22 cellular contexts compared by ENCODE assay signal in genomic region chr22:46357711-46358505, GRCh38.
"Had no signal": no experiment of that assay in that cellular context is flagged by ENCODE, and none has a peak within 500 bp of the region (broad histone marks: within the 10 kb centered on the region; RNA-seq: fewer than 3 reads in every experiment).

No MANE protein-coding gene starts in this region.

- H3K27me3 Mint-ChIP-seq: activated CD4-positive, alpha-beta T cell treated with anti-CD3 and anti-CD28 coated beads, Interleukin-2, amount 10 ng/mL, durations not matched to agents 7 days and 5 days; activated naive CD8-positive, alpha-beta T cell; naive B cell had no signal

- DNase-seq: activated CD4-positive, alpha-beta T cell treated with anti-CD3 and anti-CD28 coated beads, Interleukin-2, amount 10 ng/mL, durations not matched to agents 7 days and 5 days; activated CD8-positive, alpha-beta memory T cell treated with anti-CD3 and anti-CD28 coated beads, Interleukin-2, amount 50 U/mL, for 48 hours; activated CD8-positive, alpha-beta T cell treated with anti-CD3 and anti-CD28 coated beads, Interleukin-2, amount 10 ng/mL, durations not matched to agents 7 days and 5 days; activated effector memory CD4-positive, alpha-beta T cell treated with Interleukin-2 at 50 U/mL for 16 hours; activated T-cell treated with anti-CD3 and anti-CD28 coated beads, Interleukin-2, amount 50 U/mL, for 48 hours; amniotic stem cell; caudate nucleus; dorsolateral prefrontal cortex; mesenchymal stem cell; naive B cell; sigmoid colon; stimulated activated CD4-positive, alpha-beta T cell treated with anti-CD3 and anti-CD28 coated beads, Interleukin-4, amount 100 ng/mL, for 24 hours; T1000 had no signal

- H3K4me3 ChIP-seq: dorsolateral prefrontal cortex, left lung, mucosa of descending colon, neural progenitor cell, ovary, sigmoid colon, thoracic aorta had no signal

- H3K9ac ChIP-seq: neural progenitor cell had no signal

- H3K36me3 ChIP-seq: neural progenitor cell, ovary had no signal

- H3K27me3 ChIP-seq: dorsolateral prefrontal cortex, left lung, neural progenitor cell, ovary, sigmoid colon had no signal

- H3K36me3 Mint-ChIP-seq: activated naive CD8-positive, alpha-beta T cell had no signal

- H2AFZ ChIP-seq: neural progenitor cell had no signal

- H3K27ac Mint-ChIP-seq: activated CD4-positive, alpha-beta T cell treated with anti-CD3 and anti-CD28 coated beads, Interleukin-2, amount 10 ng/mL, durations not matched to agents 7 days and 5 days; activated CD8-positive, alpha-beta T cell treated with anti-CD3 and anti-CD28 coated beads, Interleukin-2, amount 10 ng/mL, durations not matched to agents 7 days and 5 days; activated naive CD8-positive, alpha-beta T cell; neural progenitor cell; stimulated activated effector memory CD8-positive, alpha-beta T cell treated with anti-CD3 and anti-CD28 coated beads, Interleukin-12 subunit alpha, Interleukin-12 subunit beta, amount 100 ng/mL, for 72 hours had no signal

- H3K9me3 Mint-ChIP-seq: activated CD4-positive, alpha-beta T cell treated with anti-CD3 and anti-CD28 coated beads, Interleukin-2, amount 10 ng/mL, durations not matched to agents 7 days and 5 days; naive B cell; neural progenitor cell; stimulated activated effector memory CD8-positive, alpha-beta T cell treated with anti-CD3 and anti-CD28 coated beads, Interleukin-12 subunit alpha, Interleukin-12 subunit beta, amount 100 ng/mL, for 72 hours had no signal

- FAIRE-seq: colon had no signal

- H3K9me3 ChIP-seq: left lung, mucosa of descending colon, ovary, sigmoid colon, thoracic aorta had no signal

- H3K4me1 ChIP-seq: left lung, neural progenitor cell, sigmoid colon had no signal

- H3K4me3 Mint-ChIP-seq: activated CD4-positive, alpha-beta T cell treated with anti-CD3 and anti-CD28 coated beads, Interleukin-2, amount 10 ng/mL, durations not matched to agents 7 days and 5 days; activated CD8-positive, alpha-beta T cell treated with anti-CD3 and anti-CD28 coated beads, Interleukin-2, amount 10 ng/mL, durations not matched to agents 7 days and 5 days; activated naive CD8-positive, alpha-beta T cell; naive B cell; stimulated activated effector memory CD8-positive, alpha-beta T cell treated with anti-CD3 and anti-CD28 coated beads, Interleukin-12 subunit alpha, Interleukin-12 subunit beta, amount 100 ng/mL, for 72 hours had no signal

- ATAC-seq: activated CD4-positive, CD25-positive, alpha-beta regulatory T cell treated with anti-CD3 and anti-CD28 coated beads, Interleukin-2, amount 50 U/mL, for 24 hours; activated CD8-positive, alpha-beta T cell treated with anti-CD3 and anti-CD28 coated beads, Interleukin-2, amount 10 ng/mL, durations not matched to agents 7 days and 5 days; left lung; mucosa of descending colon; stimulated activated effector memory CD8-positive, alpha-beta T cell treated with anti-CD3 and anti-CD28 coated beads, Interleukin-12 subunit alpha, Interleukin-12 subunit beta, amount 100 ng/mL, for 72 hours had no signal

- H3K4me2 ChIP-seq: neural progenitor cell had no signal

- H3K27ac ChIP-seq: dorsolateral prefrontal cortex, left lung, neural progenitor cell, ovary, sigmoid colon, thoracic aorta had no signal
